20 cellular contexts compared by ENCODE assay signal in the genomic region with DNA sequence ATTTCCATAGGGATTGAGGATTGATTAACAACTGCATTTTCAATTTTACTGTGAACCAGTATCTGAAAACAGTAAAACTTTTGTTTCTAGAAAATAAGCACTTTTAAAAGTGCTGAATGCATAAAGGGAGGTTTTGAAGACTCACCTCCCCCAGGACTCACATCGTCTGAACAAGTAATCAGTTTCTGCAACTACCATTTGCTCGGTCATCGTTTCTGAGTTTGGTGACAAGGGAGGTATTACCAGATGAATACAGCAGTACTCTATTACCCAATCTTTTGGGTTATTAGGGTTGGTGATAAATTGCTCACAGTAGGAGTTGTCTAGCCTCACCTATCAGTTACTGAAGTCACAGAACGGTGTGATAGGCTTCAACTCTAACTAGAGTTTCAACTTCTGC.
A peak's percentile ranks its signal among the peaks of the same experiment; 100 is the strongest.
DNase-seq lines count a peak whose midpoint lies in the region; ATAC-seq, FAIRE-seq and TF ChIP-seq lines count a peak whose summit lies in the region.
"Had no signal": no experiment of that assay in that cellular context is flagged by ENCODE, and none has a peak within 500 bp of the region (broad histone marks: within the 10 kb centered on the region; RNA-seq: fewer than 3 reads in every experiment).

No MANE protein-coding gene starts in this region.

- intact Hi-C loops in IMR-90 (cut with micrococcal nuclease), result no loop called here
- intact Hi-C loops in sciatic nerve (cut with DNase I), result no loop called here

- H3K27me3 ChIP-seq in IMR-90 (ENCODE audit: control insufficient read depth, insufficient read depth, low read length), result no peaks in the 10 kb centered on the region
- H3K27me3 ChIP-seq in hepatocyte, result no peaks in the 10 kb centered on the region
- H3K27me3 ChIP-seq: BE2C had no signal

- H3K9me1 ChIP-seq in IMR-90 (ENCODE audit: insufficient read depth, low read length), result no peaks in the 10 kb centered on the region

- no peak overlapping the region for H2BK5ac ChIP-seq in IMR-90 (ENCODE audit: low read depth, low read length, poor library complexity, severe bottlenecking)

- no peak overlapping the region for H2AFZ ChIP-seq in IMR-90 (replicated peaks; ENCODE audit: low read length, poor library complexity)
- no peak overlapping the region for H2AFZ ChIP-seq in hepatocyte
- H2AFZ ChIP-seq: GM23338 had no signal

- H4K20me1 ChIP-seq in IMR-90 (ENCODE audit: insufficient read depth, low read length) (no peaks in the 10 kb centered on the region), hepatocyte (ENCODE audit: insufficient read depth, poor library complexity, severe bottlenecking) (no peaks in the 10 kb centered on the region)

- no peak overlapping the region for H3K4ac ChIP-seq in IMR-90 (ENCODE audit: low read depth, low read length)

- TF ChIP-seq POLR2A in A549 (IDR thresholded peaks at IDR 0.05; ENCODE audit: low read length), result no peak
- no peak for TF ChIP-seq POLR2A in IMR-90 (IDR thresholded peaks at IDR 0.05; ENCODE audit: low read depth, low read length)

- no peaks in the 10 kb centered on the region for H3K36me3 ChIP-seq in IMR-90 (ENCODE audit: control insufficient read depth, insufficient read depth, low read length)
- no peaks in the 10 kb centered on the region for H3K36me3 ChIP-seq in hepatocyte (replicated peaks; ENCODE audit: insufficient read depth, low read depth)
- H3K36me3 ChIP-seq: BE2C had no signal

- no peak overlapping the region for H4K91ac ChIP-seq in IMR-90 (ENCODE audit: insufficient read depth, low read depth, low read length)

- CTCF ChIA-PET in A549 (lab: Yijun Ruan, JAX) (interaction anchor here (1.7 kb wide), 1 partner anchor 12 kb away, joined by 4 read pairs; no protein-coding TSS in a partner anchor), IMR-90 (lab: Yijun Ruan, JAX) (no interaction called here)

- H3K9ac ChIP-seq in IMR-90 (ENCODE audit: low read depth, low read length), result no peak overlapping the region

- no peak overlapping the region for H3K14ac ChIP-seq in IMR-90 (replicated peaks; ENCODE audit: low read depth, low read length)

- no peak overlapping the region for H4K5ac ChIP-seq in IMR-90 (ENCODE audit: low read depth, low read length)

- H4K8ac ChIP-seq in IMR-90 (ENCODE audit: low read depth in 2 of 2, low read length in 2 of 2), result no peak overlapping the region

- no peak overlapping the region for H3K27ac ChIP-seq in A549
- no peak overlapping the region for H3K27ac ChIP-seq in IMR-90 (ENCODE audit: insufficient read depth, low read length)
- peak overlapping the region; percentile 4 for H3K27ac ChIP-seq in hepatocyte

- H2AK5ac ChIP-seq in IMR-90 (ENCODE audit: low read depth, low read length), result no peak overlapping the region

- no peak for DNase-seq in A549 (ENCODE audit: low read depth in 1 of 2, low spot score in 1 of 2)
- no peak for DNase-seq in IMR-90
- DNase-seq in hepatocyte (ENCODE audit: low spot score), result no peak
- DNase-seq in sciatic nerve (ENCODE audit: low spot score), result no peak
- no peak for DNase-seq in DMS153 treated with DMSO at 0.1 percent for 48 hours (lab: John Stamatoyannopoulos, UW; ENCODE audit: unreplicated experiment)
- DNase-seq in G401 (ENCODE audit: low spot score), result no peak
- no peak for DNase-seq in glomerular visceral epithelial cell (ENCODE audit: extremely low spot score)
- DNase-seq: 8988T; BE2C; C1 segment of cervical spinal cord; CD4-positive, CD25-positive, alpha-beta regulatory T cell; CD8-positive, alpha-beta memory T cell; COR-L47; DMS79; GF-D8; HCEC 1CT had no signal

- H3K4me1 ChIP-seq in A549 (peaks cover under 1% of the 10 kb centered on the region), IMR-90 (ENCODE audit: control insufficient read depth, insufficient read depth, low read length) (no peaks in the 10 kb centered on the region), hepatocyte (ENCODE audit: insufficient read depth) (peaks cover 18% of the 10 kb centered on the region)
- H3K4me1 ChIP-seq: BE2C had no signal

- H3K79me1 ChIP-seq in IMR-90 (ENCODE audit: low read depth in 1 of 2, low read length in 2 of 2), result no peaks in the 10 kb centered on the region

- WGBS in A549 (ENCODE audit: missing lambda C conversion rate), result 90% methylated on average over 4 of the region's 4 CpGs
- 83% methylated on average over 1 of the region's 4 CpGs; no CpG with 5 or more reads in 1 of the 2 experiments for WGBS in IMR-90 (ENCODE audit: extremely low coverage in 2 of 2, insufficient read length in 1 of 2), 2 experiments
- WGBS in hepatocyte (ENCODE audit: low lambda C conversion rate, missing lambda C conversion rate), result 46% methylated on average over 4 of the region's 4 CpGs

- ATAC-seq in A549, result no peak
- ATAC-seq in IMR-90 (ENCODE audit: low read depth), result no peak
- peak; percentile 58 for ATAC-seq in sciatic nerve
- ATAC-seq: GM23338 had no signal

- H3K9me2 ChIP-seq in hepatocyte (replicated peaks; ENCODE audit: insufficient read depth), result no peaks in the 10 kb centered on the region

- TF ChIP-seq CTCF in A549 (IDR thresholded peaks at IDR 0.05) (no peak), IMR-90 (conservative IDR thresholded peaks at IDR 0.05; ENCODE audit: low read depth, low read length) (no peak), hepatocyte (IDR thresholded peaks at IDR 0.05; ENCODE audit: poor library complexity) (no peak)

- H3K56ac ChIP-seq in IMR-90 (ENCODE audit: extremely low read depth, insufficient read depth, low read length), result no peak overlapping the region

- H3K9me3 ChIP-seq in A549, result peaks cover 4% of the 10 kb centered on the region; the same call in 1 of the 3 replicates
- no peaks in the 10 kb centered on the region for H3K9me3 ChIP-seq in IMR-90 (ENCODE audit: control insufficient read depth, insufficient read depth, low read length)
- H3K9me3 ChIP-seq in hepatocyte (ENCODE audit: low read depth), result no peaks in the 10 kb centered on the region
- H3K9me3 ChIP-seq: BE2C had no signal

- no TSS peak for BruUV-seq in IMR-90 (replicated peaks; lab: Mats Ljungman, UMichigan)

- in situ Hi-C loops in IMR-90 (cut with MboI; ENCODE audit: low sequenced_read_pairs), result no loop called here
- in situ Hi-C loops in G401 (cut with HindIII; ENCODE audit: low sequenced_read_pairs), result no loop called here

- dilution Hi-C loops in IMR-90 (cut with HindIII; ENCODE audit: low sequenced_read_pairs, unreplicated experiment), result no loop called here

- POLR2A ChIA-PET in A549 (lab: Yijun Ruan, JAX), result no interaction called here
- POLR2A ChIA-PET in IMR-90 (lab: Charles Lee; ENCODE audit: unreplicated experiment), result no interaction called here

- no peak overlapping the region for H2BK120ac ChIP-seq in IMR-90 (ENCODE audit: low read depth, low read length)

- no peaks in the 10 kb centered on the region for H3K79me2 ChIP-seq in hepatocyte

- no peak for TF ChIP-seq EP300 in A549 (IDR thresholded peaks at IDR 0.05)

- H3K4me2 ChIP-seq in A549, result no peak overlapping the region
- H3K4me2 ChIP-seq in IMR-90 (ENCODE audit: low read depth, low read length), result no peak overlapping the region
- peak overlapping the region; percentile 29 for H3K4me2 ChIP-seq in hepatocyte
- H3K4me2 ChIP-seq: GM23338 had no signal

- no peak overlapping the region; the same call in 1 of the 2 replicates for H3K18ac ChIP-seq in IMR-90 (ENCODE audit: low read depth, low read length)

- no peak overlapping the region for H3K4me3 ChIP-seq in A549
- no peak overlapping the region for H3K4me3 ChIP-seq in IMR-90 (ENCODE audit: insufficient read depth, low read depth, low read length)
- H3K4me3 ChIP-seq in hepatocyte, result no peak overlapping the region
- H3K4me3 ChIP-seq: GM23338 had no signal

- H2BK15ac ChIP-seq in IMR-90 (ENCODE audit: low read depth, low read length), result 0 out of 3 replicates have a peak overlapping the region, but pooled peaks have one; percentile 44

- H3K23ac ChIP-seq in IMR-90 (ENCODE audit: low read depth, low read length), result no peak overlapping the region

- TF ChIP-seq RAD21 in A549 (conservative IDR thresholded peaks at IDR 0.05 in 1 of 2, IDR thresholded peaks at IDR 0.05 in 1 of 2) (no peak), IMR-90 (IDR thresholded peaks at IDR 0.05; ENCODE audit: low read length) (no peak)

- no peak overlapping the region for H2BK20ac ChIP-seq in IMR-90 (ENCODE audit: low read depth, low read length)

- FAIRE-seq in A549 (lab: Jason Lieb, UNC), result no peak
- FAIRE-seq: D721Med, H54, HTR-8/SVneo had no signal

- H2AK9ac ChIP-seq in IMR-90 (replicated peaks; ENCODE audit: low read depth, low read length, poor library complexity), result no peak overlapping the region

TF ChIP-seq in A549, 52 proteins besides CTCF, POLR2A, EP300 and RAD21:
- TF ChIP-seq RCOR1 (IDR thresholded peaks at IDR 0.05; ENCODE audit: low read depth, low read length) (no peak), MAFK (IDR thresholded peaks at IDR 0.05; ENCODE audit: partially characterized antibody) (peak; percentile 16)

TF ChIP-seq in IMR-90, 13 proteins besides CTCF, POLR2A, EP300 and RAD21 (continues in another document):
- TF ChIP-seq SMC3 (IDR thresholded peaks at IDR 0.05; ENCODE audit: low read depth, low read length) (no peak), MXI1 (IDR thresholded peaks at IDR 0.05; ENCODE audit: borderline replicate concordance, low read depth, low read length) (no peak), FOS (IDR thresholded peaks at IDR 0.05; ENCODE audit: low read depth, low read length) (no peak), RCOR1 (IDR thresholded peaks at IDR 0.05; ENCODE audit: insufficient replicate concordance, low read length) (no peak), RFX5 (IDR thresholded peaks at IDR 0.05; ENCODE audit: low read depth, low read length) (no peak), BHLHE40 (IDR thresholded peaks at IDR 0.05; ENCODE audit: low read depth, low read length) (no peak), NFE2L2 (IDR thresholded peaks at IDR 0.05; ENCODE audit: low read depth, low read length) (no peak), CEBPB (IDR thresholded peaks at IDR 0.05; ENCODE audit: low read depth, low read length) (no peak)
- TF ChIP-seq, protein P1, sequence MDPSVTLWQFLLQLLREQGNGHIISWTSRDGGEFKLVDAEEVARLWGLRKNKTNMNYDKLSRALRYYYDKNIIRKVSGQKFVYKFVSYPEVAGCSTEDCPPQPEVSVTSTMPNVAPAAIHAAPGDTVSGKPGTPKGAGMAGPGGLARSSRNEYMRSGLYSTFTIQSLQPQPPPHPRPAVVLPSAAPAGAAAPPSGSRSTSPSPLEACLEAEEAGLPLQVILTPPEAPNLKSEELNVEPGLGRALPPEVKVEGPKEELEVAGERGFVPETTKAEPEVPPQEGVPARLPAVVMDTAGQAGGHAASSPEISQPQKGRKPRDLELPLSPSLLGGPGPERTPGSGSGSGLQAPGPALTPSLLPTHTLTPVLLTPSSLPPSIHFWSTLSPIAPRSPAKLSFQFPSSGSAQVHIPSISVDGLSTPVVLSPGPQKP (IDR thresholded peaks at IDR 0.05; ENCODE audit: borderline replicate concordance, low read depth, low read length), result no peak
- TF ChIP-seq, protein P2, sequence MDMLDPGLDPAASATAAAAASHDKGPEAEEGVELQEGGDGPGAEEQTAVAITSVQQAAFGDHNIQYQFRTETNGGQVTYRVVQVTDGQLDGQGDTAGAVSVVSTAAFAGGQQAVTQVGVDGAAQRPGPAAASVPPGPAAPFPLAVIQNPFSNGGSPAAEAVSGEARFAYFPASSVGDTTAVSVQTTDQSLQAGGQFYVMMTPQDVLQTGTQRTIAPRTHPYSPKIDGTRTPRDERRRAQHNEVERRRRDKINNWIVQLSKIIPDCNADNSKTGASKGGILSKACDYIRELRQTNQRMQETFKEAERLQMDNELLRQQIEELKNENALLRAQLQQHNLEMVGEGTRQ (IDR thresholded peaks at IDR 0.05; ENCODE audit: low read depth, low read length), result no peak
